In the genomic region with DNA sequence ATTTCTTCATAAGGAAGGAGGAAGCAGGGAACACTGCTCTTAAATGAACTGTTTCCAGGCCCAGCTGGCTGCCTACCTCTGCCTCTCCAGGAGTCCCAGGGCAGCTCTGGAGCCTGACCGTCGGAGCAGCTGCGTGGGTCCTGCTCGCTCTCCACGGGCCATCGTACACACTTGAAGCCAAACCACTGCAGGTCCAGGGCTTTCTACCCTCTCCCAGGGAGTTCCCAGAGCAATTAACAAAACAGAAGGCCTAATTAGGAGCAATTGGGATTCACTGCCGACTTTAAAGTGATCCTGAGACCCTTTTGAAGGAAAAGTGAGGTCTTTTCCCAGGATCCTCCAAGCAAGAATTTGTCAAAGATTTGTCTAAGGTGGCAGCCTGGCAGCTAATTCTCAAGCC, we compare ENCODE assay signal across 1 cellular context.
A peak's percentile ranks its signal among the peaks of the same experiment; 100 is the strongest.
TF ChIP-seq lines count a peak whose summit lies in the region.

No MANE protein-coding gene starts in this region.

TF ChIP-seq in GM23338, 12 proteins besides CTCF, POLR2A, EP300 and RAD21 (continued from another document):
- TF ChIP-seq, protein P1, sequence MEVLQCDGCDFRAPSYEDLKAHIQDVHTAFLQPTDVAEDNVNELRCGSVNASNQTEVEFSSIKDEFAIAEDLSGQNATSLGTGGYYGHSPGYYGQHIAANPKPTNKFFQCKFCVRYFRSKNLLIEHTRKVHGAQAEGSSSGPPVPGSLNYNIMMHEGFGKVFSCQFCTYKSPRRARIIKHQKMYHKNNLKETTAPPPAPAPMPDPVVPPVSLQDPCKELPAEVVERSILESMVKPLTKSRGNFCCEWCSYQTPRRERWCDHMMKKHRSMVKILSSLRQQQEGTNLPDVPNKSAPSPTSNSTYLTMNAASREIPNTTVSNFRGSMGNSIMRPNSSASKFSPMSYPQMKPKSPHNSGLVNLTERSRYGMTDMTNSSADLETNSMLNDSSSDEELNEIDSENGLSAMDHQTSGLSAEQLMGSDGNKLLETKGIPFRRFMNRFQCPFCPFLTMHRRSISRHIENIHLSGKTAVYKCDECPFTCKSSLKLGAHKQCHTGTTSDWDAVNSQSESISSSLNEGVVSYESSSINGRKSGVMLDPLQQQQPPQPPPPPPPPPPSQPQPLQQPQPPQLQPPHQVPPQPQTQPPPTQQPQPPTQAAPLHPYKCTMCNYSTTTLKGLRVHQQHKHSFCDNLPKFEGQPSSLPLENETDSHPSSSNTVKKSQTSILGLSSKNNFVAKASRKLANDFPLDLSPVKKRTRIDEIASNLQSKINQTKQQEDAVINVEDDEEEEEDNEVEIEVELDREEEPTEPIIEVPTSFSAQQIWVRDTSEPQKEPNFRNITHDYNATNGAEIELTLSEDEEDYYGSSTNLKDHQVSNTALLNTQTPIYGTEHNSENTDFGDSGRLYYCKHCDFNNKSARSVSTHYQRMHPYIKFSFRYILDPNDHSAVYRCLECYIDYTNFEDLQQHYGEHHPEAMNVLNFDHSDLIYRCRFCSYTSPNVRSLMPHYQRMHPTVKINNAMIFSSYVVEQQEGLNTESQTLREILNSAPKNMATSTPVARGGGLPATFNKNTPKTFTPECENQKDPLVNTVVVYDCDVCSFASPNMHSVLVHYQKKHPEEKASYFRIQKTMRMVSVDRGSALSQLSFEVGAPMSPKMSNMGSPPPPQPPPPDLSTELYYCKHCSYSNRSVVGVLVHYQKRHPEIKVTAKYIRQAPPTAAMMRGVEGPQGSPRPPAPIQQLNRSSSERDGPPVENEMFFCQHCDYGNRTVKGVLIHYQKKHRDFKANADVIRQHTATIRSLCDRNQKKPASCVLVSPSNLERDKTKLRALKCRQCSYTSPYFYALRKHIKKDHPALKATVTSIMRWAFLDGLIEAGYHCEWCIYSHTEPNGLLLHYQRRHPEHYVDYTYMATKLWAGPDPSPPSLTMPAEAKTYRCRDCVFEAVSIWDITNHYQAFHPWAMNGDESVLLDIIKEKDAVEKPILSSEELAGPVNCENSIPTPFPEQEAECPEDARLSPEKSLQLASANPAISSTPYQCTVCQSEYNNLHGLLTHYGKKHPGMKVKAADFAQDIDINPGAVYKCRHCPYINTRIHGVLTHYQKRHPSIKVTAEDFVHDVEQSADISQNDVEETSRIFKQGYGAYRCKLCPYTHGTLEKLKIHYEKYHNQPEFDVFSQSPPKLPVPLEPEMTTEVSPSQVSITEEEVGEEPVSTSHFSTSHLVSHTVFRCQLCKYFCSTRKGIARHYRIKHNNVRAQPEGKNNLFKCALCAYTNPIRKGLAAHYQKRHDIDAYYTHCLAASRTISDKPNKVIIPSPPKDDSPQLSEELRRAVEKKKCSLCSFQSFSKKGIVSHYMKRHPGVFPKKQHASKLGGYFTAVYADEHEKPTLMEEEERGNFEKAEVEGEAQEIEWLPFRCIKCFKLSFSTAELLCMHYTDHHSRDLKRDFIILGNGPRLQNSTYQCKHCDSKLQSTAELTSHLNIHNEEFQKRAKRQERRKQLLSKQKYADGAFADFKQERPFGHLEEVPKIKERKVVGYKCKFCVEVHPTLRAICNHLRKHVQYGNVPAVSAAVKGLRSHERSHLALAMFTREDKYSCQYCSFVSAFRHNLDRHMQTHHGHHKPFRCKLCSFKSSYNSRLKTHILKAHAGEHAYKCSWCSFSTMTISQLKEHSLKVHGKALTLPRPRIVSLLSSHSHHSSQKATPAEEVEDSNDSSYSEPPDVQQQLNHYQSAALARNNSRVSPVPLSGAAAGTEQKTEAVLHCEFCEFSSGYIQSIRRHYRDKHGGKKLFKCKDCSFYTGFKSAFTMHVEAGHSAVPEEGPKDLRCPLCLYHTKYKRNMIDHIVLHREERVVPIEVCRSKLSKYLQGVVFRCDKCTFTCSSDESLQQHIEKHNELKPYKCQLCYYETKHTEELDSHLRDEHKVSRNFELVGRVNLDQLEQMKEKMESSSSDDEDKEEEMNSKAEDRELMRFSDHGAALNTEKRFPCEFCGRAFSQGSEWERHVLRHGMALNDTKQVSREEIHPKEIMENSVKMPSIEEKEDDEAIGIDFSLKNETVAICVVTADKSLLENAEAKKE (CRISPR knock-in tag; IDR thresholded peaks at IDR 0.05) = peak; percentile 58; the same call in 1 of the 2 replicates
- peak; percentile 89 for TF ChIP-seq NANOG (IDR thresholded peaks at IDR 0.05; ENCODE audit: borderline replicate concordance)
